ENCODE assay signal across 9 cellular contexts in the genomic region with DNA sequence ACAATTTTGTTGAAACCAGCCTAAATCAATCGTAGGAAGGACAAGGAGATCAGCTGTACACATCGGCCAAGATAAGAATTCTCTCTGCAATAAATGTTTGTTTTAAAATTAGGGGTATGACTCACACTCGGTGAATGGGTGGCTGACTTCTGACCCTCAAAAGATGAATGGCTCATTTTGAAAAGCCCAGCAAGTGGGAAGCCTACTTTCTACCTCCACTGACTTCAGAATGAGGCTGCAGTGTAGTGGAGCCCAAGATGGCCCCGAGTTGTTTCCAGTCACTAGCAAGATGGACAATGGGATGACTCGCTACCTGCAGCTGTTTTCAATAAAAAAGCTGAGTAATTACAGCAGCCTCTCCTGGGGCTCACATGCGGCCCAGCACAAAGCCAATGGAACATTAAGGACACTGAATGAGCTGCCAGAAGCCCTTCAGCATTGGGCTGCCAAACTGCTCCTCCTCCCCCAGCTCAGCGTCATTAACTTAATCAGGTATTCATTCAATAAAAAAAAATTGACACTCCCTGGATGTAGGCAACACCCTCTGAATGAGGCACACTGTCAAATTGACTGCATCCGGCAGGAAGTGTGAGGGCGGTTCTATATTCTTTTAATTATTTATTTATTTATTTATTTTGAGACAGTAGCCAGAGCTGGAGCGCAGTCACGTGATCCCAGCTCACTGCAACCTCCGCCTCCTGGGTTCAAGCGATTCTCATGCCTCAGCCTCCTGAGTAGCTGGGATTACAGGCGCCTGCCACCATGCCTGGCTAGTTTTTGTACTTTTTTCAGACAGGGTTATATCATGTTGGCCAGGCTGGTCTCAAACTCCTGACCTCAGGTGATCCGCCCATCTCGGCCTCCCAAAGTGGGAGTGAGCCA.
DNase-seq lines count a peak whose midpoint lies in the region; ATAC-seq, FAIRE-seq and TF ChIP-seq lines count a peak whose summit lies in the region.
"Had no signal": no experiment of that assay in that cellular context is flagged by ENCODE, and none has a peak within 500 bp of the region (broad histone marks: within the 10 kb centered on the region; RNA-seq: fewer than 3 reads in every experiment).

No MANE protein-coding gene starts in this region.

- H3K9me3 ChIP-seq in HUES48 (ENCODE audit: control insufficient read depth, insufficient read depth, low read length) = no peaks in the 10 kb centered on the region
- H3K9me3 ChIP-seq in astrocyte (ENCODE audit: insufficient read depth, low read depth, low read length) = no peaks in the 10 kb centered on the region
- H3K9me3 ChIP-seq in keratinocyte (ENCODE audit: control insufficient read depth, low read depth, low read length) = no peaks in the 10 kb centered on the region
- no peaks in the 10 kb centered on the region for H3K9me3 ChIP-seq in CD4-positive, alpha-beta memory T cell (ENCODE audit: control insufficient read depth in 1 of 2, low read length in 2 of 2)

- peaks cover 8% of the 10 kb centered on the region for H3K4me1 ChIP-seq in HUES48 (ENCODE audit: control insufficient read depth, insufficient read depth, low read length)
- peaks cover 27% of the 10 kb centered on the region for H3K4me1 ChIP-seq in astrocyte (ENCODE audit: insufficient read depth, low read length)
- peaks cover 20% of the 10 kb centered on the region for H3K4me1 ChIP-seq in keratinocyte (ENCODE audit: control insufficient read depth, extremely low read depth, insufficient read depth, low read length)
- no peaks in the 10 kb centered on the region for H3K4me1 ChIP-seq in CD4-positive, alpha-beta memory T cell (ENCODE audit: insufficient read depth, low read length)

- intact Hi-C loops in CD4-positive, alpha-beta memory T cell (cut with micrococcal nuclease) = no loop called here

- H3K36me3 Mint-ChIP-seq in astrocyte (ENCODE audit: low read depth, unreplicated experiment) = peaks cover 7% of the 10 kb centered on the region
- H3K36me3 Mint-ChIP-seq in CD4-positive, alpha-beta memory T cell = peaks cover 0 to 8% of the 10 kb centered on the region in 2 donors

- no peak overlapping the region for H3K4me3 ChIP-seq in HUES48 (ENCODE audit: low read depth, low read length)
- no peak overlapping the region for H3K4me3 ChIP-seq in astrocyte (ENCODE audit: insufficient read depth, low read depth, low read length)
- no peak overlapping the region for H3K4me3 ChIP-seq in keratinocyte (ENCODE audit: control insufficient read depth in 2 of 3, extremely low read depth in 1 of 3, insufficient read depth in 2 of 3, low read depth in 1 of 3, low read length in 3 of 3)
- no peak overlapping the region for H3K4me3 ChIP-seq in CD4-positive, alpha-beta memory T cell (ENCODE audit: low read length in 2 of 2)

- CTCF ChIA-PET in CD4-positive, alpha-beta memory T cell (lab: Charles Lee; ENCODE audit: partially characterized antibody) = interaction anchor here (0.7 to 1.3 kb wide), 2 partner anchors 14 to 64 kb away, joined by 3 to 4 read pairs; no protein-coding TSS in a partner anchor

- H3K27me3 ChIP-seq in HUES48 (ENCODE audit: control insufficient read depth, insufficient read depth, low read length) (no peaks in the 10 kb centered on the region), astrocyte (ENCODE audit: insufficient read depth, low read length) (no peaks in the 10 kb centered on the region), keratinocyte (ENCODE audit: control insufficient read depth, extremely low read depth, insufficient read depth, low read length) (no peaks in the 10 kb centered on the region)
- no peaks in the 10 kb centered on the region for H3K27me3 ChIP-seq in CD4-positive, alpha-beta memory T cell (ENCODE audit: insufficient read depth, low read length)

- no peaks in the 10 kb centered on the region for H3K9me1 ChIP-seq in keratinocyte (ENCODE audit: control insufficient read depth, extremely low read depth, insufficient read depth, low read length)

- dilution Hi-C loops in keratinocyte (cut with MboI; ENCODE audit: extremely low pct_ligation_motif_present, low sequenced_read_pairs) = no loop called here

- peak overlapping the region; percentile 15 for H3K4me3 Mint-ChIP-seq in astrocyte (ENCODE audit: unreplicated experiment)
- H3K4me3 Mint-ChIP-seq in CD4-positive, alpha-beta memory T cell = no peak overlapping the region
- H3K4me3 Mint-ChIP-seq: T-helper 1 cell treated with Interleukin-12 subunit alpha and Interleukin-12 subunit beta and Interleukin-4 antibody, amounts not matched to agents 30 μg/mL and 1 μg/mL, for 36 hours had no signal

- no peak overlapping the region for H3K9ac ChIP-seq in HUES48 (ENCODE audit: low read depth, low read length)
- peak overlapping the region; percentile 11 for H3K9ac ChIP-seq in astrocyte (ENCODE audit: low read length)
- no peak overlapping the region for H3K9ac ChIP-seq in keratinocyte (ENCODE audit: control insufficient read depth, extremely low read depth, insufficient read depth, low read length)

- H3K4me2 ChIP-seq in astrocyte (ENCODE audit: low read length) (peak overlapping the region; percentile 27), keratinocyte (ENCODE audit: control insufficient read depth, extremely low read depth, insufficient read depth, low read depth, low read length) (peak overlapping the region; percentile 49)

- no peak overlapping the region for H2AFZ ChIP-seq in astrocyte (ENCODE audit: low read depth, low read length)
- peak overlapping the region; percentile 61 for H2AFZ ChIP-seq in keratinocyte (ENCODE audit: control insufficient read depth, low read length)

- H3K36me3 ChIP-seq in HUES48 (ENCODE audit: control insufficient read depth, insufficient read depth, low read length) (no peaks in the 10 kb centered on the region), astrocyte (ENCODE audit: insufficient read depth, low read length) (no peaks in the 10 kb centered on the region), keratinocyte (ENCODE audit: control insufficient read depth in 2 of 2, extremely low read depth in 1 of 2, insufficient read depth in 2 of 2, low read length in 2 of 2) (no peaks in the 10 kb centered on the region)
- H3K36me3 ChIP-seq in CD4-positive, alpha-beta memory T cell (ENCODE audit: insufficient read depth, low read length) = no peaks in the 10 kb centered on the region

- FAIRE-seq in astrocyte (lab: Jason Lieb, UNC) (no peak), keratinocyte (lab: Jason Lieb, UNC) (no peak)

- ATAC-seq in HG02840 (IDR thresholded peaks at IDR 0.05; ENCODE audit: low FRiP score, unreplicated experiment) = no peak
- no peak for ATAC-seq in HG03159 (IDR thresholded peaks at IDR 0.05; ENCODE audit: unreplicated experiment)

- H3K27ac Mint-ChIP-seq in astrocyte (ENCODE audit: unreplicated experiment) = peak overlapping the region; percentile 92
- peak overlapping the region in 2 of 7 donors; percentile 31 to 38 for H3K27ac Mint-ChIP-seq in CD4-positive, alpha-beta memory T cell
- H3K27ac Mint-ChIP-seq: T-helper 1 cell treated with Interleukin-12 subunit alpha and Interleukin-12 subunit beta and Interleukin-4 antibody, amounts not matched to agents 30 μg/mL and 1 μg/mL, for 36 hours had no signal

- no peaks in the 10 kb centered on the region for H4K20me1 ChIP-seq in astrocyte (ENCODE audit: insufficient read depth, low read length)
- H4K20me1 ChIP-seq in keratinocyte (ENCODE audit: control insufficient read depth, extremely low read depth, insufficient read depth, low read length) = no peaks in the 10 kb centered on the region

- TF ChIP-seq CTCF in astrocyte (IDR thresholded peaks at IDR 0.05; ENCODE audit: insufficient read depth, low read depth, low read length) (no peak), keratinocyte (optimal IDR thresholded peaks at IDR 0.05 in 1 of 3, IDR thresholded peaks at IDR 0.05 in 1 of 3, conservative IDR thresholded peaks at IDR 0.05 in 1 of 3; ENCODE audit: extremely low read depth in 1 of 3, insufficient read depth in 2 of 3, low read length in 3 of 3) (no peak)

- DNase-seq in AG08395 (ENCODE audit: low spot score) (peak; percentile 79), astrocyte (ENCODE audit: low read depth) (peak; percentile 88), keratinocyte (ENCODE audit: low read depth, low spot score) (no peak), NCI-H1694 treated with DMSO at 0.1 percent for 48 hours (lab: John Stamatoyannopoulos, UW) (no peak)
- DNase-seq in CD4-positive, alpha-beta memory T cell = no peak

- POLR2A ChIA-PET in CD4-positive, alpha-beta memory T cell (lab: Charles Lee; ENCODE audit: partially characterized antibody) = no interaction called here

- H3K4me1 Mint-ChIP-seq in astrocyte (ENCODE audit: low read depth, unreplicated experiment) = peaks cover 27% of the 10 kb centered on the region
- peaks cover 0 to 6% (median 2%) of the 10 kb centered on the region in 4 donors for H3K4me1 Mint-ChIP-seq in CD4-positive, alpha-beta memory T cell

- no peaks in the 10 kb centered on the region for H3K9me3 Mint-ChIP-seq in astrocyte (ENCODE audit: unreplicated experiment)
- H3K9me3 Mint-ChIP-seq in CD4-positive, alpha-beta memory T cell = no peaks in the 10 kb centered on the region
- H3K9me3 Mint-ChIP-seq: T-helper 1 cell treated with Interleukin-12 subunit alpha and Interleukin-12 subunit beta and Interleukin-4 antibody, amounts not matched to agents 30 μg/mL and 1 μg/mL, for 36 hours had no signal

- no peaks in the 10 kb centered on the region for H3K79me2 ChIP-seq in astrocyte (ENCODE audit: insufficient read depth, low read length)
- H3K79me2 ChIP-seq in keratinocyte (ENCODE audit: control insufficient read depth, insufficient read depth, low read length) = no peaks in the 10 kb centered on the region

- no peaks in the 10 kb centered on the region for H3K27me3 Mint-ChIP-seq in astrocyte (ENCODE audit: low read depth, unreplicated experiment)
- no peaks in the 10 kb centered on the region for H3K27me3 Mint-ChIP-seq in CD4-positive, alpha-beta memory T cell

- H3K27ac ChIP-seq in HUES48 (ENCODE audit: low read depth, low read length) (peak overlapping the region; percentile 76), astrocyte (ENCODE audit: low read depth, low read length) (peak overlapping the region; percentile 64), keratinocyte (ENCODE audit: control insufficient read depth, insufficient read depth, low read length) (peak overlapping the region; percentile 51)
- no peak overlapping the region for H3K27ac ChIP-seq in CD4-positive, alpha-beta memory T cell (ENCODE audit: low read depth, low read length)

Comparison
In these comparisons a context has a peak if more than half of its experiments do, and no peak if none do; other contexts are left out.
1. DNase-seq: peak in AG08395 (single experiment) and astrocyte (single experiment); none in keratinocyte (single experiment), NCI-H1694 treated with DMSO at 0.1 percent for 48 hours (single experiment) and CD4-positive, alpha-beta memory T cell (0 of 5).